Comparison of ENCODE assay signal across 16 cellular contexts in genomic region chr2:152518656-152519580, GRCh38.
DNase-seq lines count a peak whose midpoint lies in the region; ATAC-seq, FAIRE-seq and TF ChIP-seq lines count a peak whose summit lies in the region.
"Had no signal": no experiment of that assay in that cellular context is flagged by ENCODE, and none has a peak within 500 bp of the region (broad histone marks: within the 10 kb centered on the region; RNA-seq: fewer than 3 reads in every experiment).

No MANE protein-coding gene starts in this region.

- H3K4me1 ChIP-seq in right atrium auricular region (peaks cover 0 to 6% of the 10 kb centered on the region in 2 donors), mesendoderm (ENCODE audit: control insufficient read depth, low read depth, low read length) (peaks cover 5% of the 10 kb centered on the region), thoracic aorta (ENCODE audit: control insufficient read depth in 1 of 2, low read depth in 2 of 2) (peaks cover 5 to 25% of the 10 kb centered on the region in 2 donors)
- H3K4me1 ChIP-seq: uterus had no signal

- no peak overlapping the region for H4K5ac ChIP-seq in mesendoderm (ENCODE audit: low read length)

- H3K27ac ChIP-seq in right atrium auricular region (no peak overlapping the region), mesendoderm (ENCODE audit: low read depth, low read length) (no peak overlapping the region), thoracic aorta (peak overlapping the region; percentile 10 to 40)
- H3K27ac ChIP-seq: brain microvascular endothelial cell, uterus had no signal

- ATAC-seq in Right ventricle myocardium superior (ENCODE audit: poor library complexity) (peak; percentile 83), thoracic aorta (ENCODE audit: insufficient number of reproducible peaks, low FRiP score, low read depth) (no peak), HG02973 (IDR thresholded peaks at IDR 0.05; ENCODE audit: unreplicated experiment) (no peak), HG03571 (IDR thresholded peaks at IDR 0.05; ENCODE audit: unreplicated experiment) (no peak)

- FAIRE-seq in bronchial epithelial cell (lab: Jason Lieb, UNC), result no peak
- FAIRE-seq: endometrium, GM12891 had no signal

- no peak overlapping the region for H2BK15ac ChIP-seq in mesendoderm (replicated peaks; ENCODE audit: low read depth)

- DNase-seq in Right ventricle myocardium superior (no peak), right atrium auricular region (ENCODE audit: low spot score) (no peak), bronchial epithelial cell (ENCODE audit: low read depth) (peak; percentile 66), mesendoderm (peak; percentile 59), thoracic aorta (ENCODE audit: low spot score) (no peak), NCI-H1930 (lab: John Stamatoyannopoulos, UW) (no peak)
- DNase-seq: activated CD4-positive, alpha-beta T cell treated with anti-CD3 and anti-CD28 coated beads for 1 hour; activated naive CD4-positive, alpha-beta T cell; brain microvascular endothelial cell; CD4-positive, alpha-beta T cell; MG63; uterus had no signal

- no peak overlapping the region for H4K8ac ChIP-seq in mesendoderm (ENCODE audit: low read depth, low read length)

- TF ChIP-seq CTCF in right atrium auricular region (IDR thresholded peaks at IDR 0.05), result no peak
- no peak for TF ChIP-seq CTCF in bronchial epithelial cell (IDR thresholded peaks at IDR 0.05; ENCODE audit: insufficient read depth, low read length, severe bottlenecking)
- TF ChIP-seq CTCF in thoracic aorta (IDR thresholded peaks at IDR 0.05), result no peak

- WGBS in mesendoderm (ENCODE audit: extremely low coverage, insufficient coverage, low lambda C conversion rate), result no CpG with 5 or more reads among the region's 14 CpGs

- H3K4me3 ChIP-seq in right atrium auricular region (no peak overlapping the region), bronchial epithelial cell (ENCODE audit: low read depth, low read length) (no peak overlapping the region), mesendoderm (ENCODE audit: low read length) (no peak overlapping the region), thoracic aorta (peak overlapping the region; percentile 60)
- H3K4me3 ChIP-seq: MG63, uterus had no signal

- no peaks in the 10 kb centered on the region for H3K9me3 ChIP-seq in right atrium auricular region
- no peaks in the 10 kb centered on the region for H3K9me3 ChIP-seq in thoracic aorta
- H3K9me3 ChIP-seq: MG63, uterus had no signal

- H3K79me2 ChIP-seq in mesendoderm (ENCODE audit: control insufficient read depth, insufficient read depth, low read length), result peaks cover 5% of the 10 kb centered on the region

- H2BK5ac ChIP-seq in mesendoderm (ENCODE audit: low read length), result no peak overlapping the region

- H3K56ac ChIP-seq in mesendoderm (ENCODE audit: low read length), result no peak overlapping the region

- no peak overlapping the region for H3K9ac ChIP-seq in mesendoderm (ENCODE audit: low read length)

- H3K36me3 ChIP-seq in right atrium auricular region, result no peaks in the 10 kb centered on the region
- no peaks in the 10 kb centered on the region for H3K36me3 ChIP-seq in bronchial epithelial cell (ENCODE audit: control insufficient read depth, insufficient read depth, low read length)
- H3K36me3 ChIP-seq in mesendoderm (ENCODE audit: control insufficient read depth, insufficient read depth, low read length), result no peaks in the 10 kb centered on the region
- H3K36me3 ChIP-seq in thoracic aorta, result no peaks in the 10 kb centered on the region
- H3K36me3 ChIP-seq: brain microvascular endothelial cell, MG63, uterus had no signal

- H3K23ac ChIP-seq in mesendoderm (ENCODE audit: low read length), result no peak overlapping the region

- no peaks in the 10 kb centered on the region for H3K27me3 ChIP-seq in right atrium auricular region
- no peaks in the 10 kb centered on the region for H3K27me3 ChIP-seq in bronchial epithelial cell (ENCODE audit: control insufficient read depth, insufficient read depth, low read length)
- H3K27me3 ChIP-seq in mesendoderm (ENCODE audit: insufficient read depth, low read length, poor library complexity), result no peaks in the 10 kb centered on the region
- H3K27me3 ChIP-seq in thoracic aorta (replicated peaks; ENCODE audit: insufficient read depth), result no peaks in the 10 kb centered on the region
- H3K27me3 ChIP-seq: brain microvascular endothelial cell, MG63, uterus had no signal

- intact Hi-C loops in Right ventricle myocardium superior (cut with DNase I), result no loop called here

- no peak overlapping the region for H3K4ac ChIP-seq in mesendoderm (ENCODE audit: low read depth, low read length)

- no peak overlapping the region for H2AK5ac ChIP-seq in mesendoderm (ENCODE audit: low read length)

- H2BK120ac ChIP-seq in mesendoderm (ENCODE audit: low read depth, low read length), result no peak overlapping the region

- H3K4me2 ChIP-seq in mesendoderm (ENCODE audit: low read length), result no peak overlapping the region

- H3K18ac ChIP-seq in mesendoderm (ENCODE audit: low read length), result no peak overlapping the region

- H3K79me1 ChIP-seq in mesendoderm (ENCODE audit: low read length), result peaks cover 11% of the 10 kb centered on the region

Comparison
In these comparisons a context has a peak if more than half of its experiments do, and no peak if none do; other contexts are left out.
1. DNase-seq: peak in bronchial epithelial cell (single experiment) and mesendoderm (single experiment); none in Right ventricle myocardium superior (single experiment), right atrium auricular region (single experiment), thoracic aorta (single experiment) and NCI-H1930 (0 of 2).
2. H3K27ac ChIP-seq: peak in thoracic aorta (2 of 2); none in right atrium auricular region (0 of 2) and mesendoderm (single experiment).